Comparison of ENCODE assay signal across 8 cellular contexts in the genomic region with DNA sequence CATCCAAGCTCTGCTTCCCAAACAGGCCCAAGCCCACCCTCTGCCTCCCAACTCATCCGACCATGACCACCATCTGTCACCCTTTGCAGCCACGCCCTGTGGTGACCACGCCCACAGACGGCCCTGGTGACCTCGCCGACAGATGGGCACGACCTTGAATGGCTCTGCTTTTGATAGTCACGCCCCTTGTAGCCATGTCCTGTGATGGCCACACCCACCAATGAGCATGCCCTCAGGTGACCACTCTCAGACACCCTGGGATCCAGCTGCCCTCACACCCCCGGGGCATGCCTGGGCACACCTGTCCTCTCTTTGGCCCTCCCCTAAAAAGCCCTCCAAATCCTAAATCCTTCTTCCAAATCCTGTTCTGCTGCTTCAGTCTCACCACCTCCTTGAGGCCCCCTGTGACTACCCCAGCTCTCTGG. TPM values are rescaled to one million over a fixed set of nuclear protein-coding genes. Genes with fewer than 3 reads are reported as not detected.
DNase-seq lines count a peak whose midpoint lies in the region; ATAC-seq, FAIRE-seq and TF ChIP-seq lines count a peak whose summit lies in the region.

No MANE protein-coding gene starts in this region.

- H3K4me3 ChIP-seq in adipocyte (ENCODE audit: low read length) = peak overlapping the region; percentile 92
- H3K4me3 ChIP-seq in transverse colon = peak overlapping the region in 2 of 4 donors; percentile 46 to 58

- no peak for FAIRE-seq in GM12892 (lab: Jason Lieb, UNC)

- in situ Hi-C loops in transverse colon (cut with MboI; ENCODE audit: low pct_ligation_motif_present in 1 of 4, low pct_unique_long_range_greater_than_20kb in 1 of 4, low sequenced_read_pairs in 3 of 4) = no loop called here

- H3K4me1 Mint-ChIP-seq in stimulated activated naive CD8-positive, alpha-beta T cell treated with anti-CD3 and anti-CD28 coated beads, Interleukin-15, Interleukin-2, amounts not matched to agents 100 ng/mL and 50 ng/mL, for 24 hours (ENCODE audit: low read depth) = peaks cover 22% of the 10 kb centered on the region

- H3K4me3 Mint-ChIP-seq in stimulated activated naive CD8-positive, alpha-beta T cell treated with anti-CD3 and anti-CD28 coated beads, Interleukin-15, Interleukin-2, amounts not matched to agents 100 ng/mL and 50 ng/mL, for 24 hours = peak overlapping the region; percentile 84

- TF ChIP-seq EP300 in transverse colon (IDR thresholded peaks at IDR 0.05; ENCODE audit: low read depth) = no peak

- ATAC-seq in stimulated activated naive CD8-positive, alpha-beta T cell treated with anti-CD3 and anti-CD28 coated beads, Interleukin-15, Interleukin-2, amounts not matched to agents 100 U/mL and 50 U/mL, for 24 hours = no peak
- no peak for ATAC-seq in HG03521 (IDR thresholded peaks at IDR 0.05; ENCODE audit: unreplicated experiment)
- no peak for ATAC-seq in HG02678 (IDR thresholded peaks at IDR 0.05; ENCODE audit: unreplicated experiment)

- no peaks in the 10 kb centered on the region for H3K9me3 ChIP-seq in adipocyte (ENCODE audit: control insufficient read depth, low read length)
- H3K9me3 ChIP-seq in transverse colon = no peaks in the 10 kb centered on the region

- H3K27me3 ChIP-seq in adipocyte (replicated peaks; ENCODE audit: control insufficient read depth, insufficient read depth, low read length) (no peaks in the 10 kb centered on the region), transverse colon (no peaks in the 10 kb centered on the region)

- H3K36me3 Mint-ChIP-seq in stimulated activated naive CD8-positive, alpha-beta T cell treated with anti-CD3 and anti-CD28 coated beads, Interleukin-15, Interleukin-2, amounts not matched to agents 100 ng/mL and 50 ng/mL, for 24 hours (ENCODE audit: low read depth) = no peaks in the 10 kb centered on the region

- no peak for TF ChIP-seq CTCF in transverse colon (IDR thresholded peaks at IDR 0.05)

- no peak overlapping the region for H3K27ac Mint-ChIP-seq in stimulated activated naive CD8-positive, alpha-beta T cell treated with anti-CD3 and anti-CD28 coated beads, Interleukin-15, Interleukin-2, amounts not matched to agents 100 ng/mL and 50 ng/mL, for 24 hours

- DNase-seq in stimulated activated naive CD8-positive, alpha-beta T cell treated with anti-CD3 and anti-CD28 coated beads, Interleukin-15, Interleukin-2, amounts not matched to agents 100 U/mL and 50 U/mL, for 24 hours = no peak
- DNase-seq in adipocyte (ENCODE audit: low read depth) (no peak), islet precursor cell (peak; percentile 70), transverse colon (peak; percentile 51), GM12892 (ENCODE audit: insufficient read length) (no peak)

- peak overlapping the region in 3 of 4 donors; percentile 70 to 83 (median 79) for H3K27ac ChIP-seq in transverse colon

- intact Hi-C loops in transverse colon (cut with DNase I; ENCODE audit: low total_unique reads) = no loop called here

- WGBS in transverse colon (ENCODE audit: low coverage in 1 of 2), 2 donors = 43% methylated on average over 9 of the region's 9 CpGs; no CpG with 5 or more reads in 1 of the 2 donors

- no peak for TF ChIP-seq POLR2A in transverse colon (IDR thresholded peaks at IDR 0.05)
- no peak for TF ChIP-seq POLR2A in GM12892 (IDR thresholded peaks at IDR 0.05; ENCODE audit: low read depth, low read length)

- H3K36me3 ChIP-seq in adipocyte (ENCODE audit: control insufficient read depth, insufficient read depth, low read length, severe bottlenecking) (no peaks in the 10 kb centered on the region), transverse colon (no peaks in the 10 kb centered on the region)

- peaks cover 7% of the 10 kb centered on the region for H3K4me1 ChIP-seq in adipocyte (ENCODE audit: control insufficient read depth, insufficient read depth, low read length)
- peaks cover 0 to 15% (median 10%) of the 10 kb centered on the region in 4 donors for H3K4me1 ChIP-seq in transverse colon

- H3K9ac ChIP-seq in adipocyte (ENCODE audit: low read length) = no peak overlapping the region

- H3K9me3 Mint-ChIP-seq in stimulated activated naive CD8-positive, alpha-beta T cell treated with anti-CD3 and anti-CD28 coated beads, Interleukin-15, Interleukin-2, amounts not matched to agents 100 ng/mL and 50 ng/mL, for 24 hours = no peaks in the 10 kb centered on the region

- H3K27me3 Mint-ChIP-seq in stimulated activated naive CD8-positive, alpha-beta T cell treated with anti-CD3 and anti-CD28 coated beads, Interleukin-15, Interleukin-2, amounts not matched to agents 100 ng/mL and 50 ng/mL, for 24 hours = peaks cover 30% of the 10 kb centered on the region

RNA-seq across cellular contexts. Expression of a gene that starts 51.0 kb away (rescaled TPM):
- 10 to 100 TPM; 12.7 to 68.9 (median 50.3) TPM for total RNA-seq in transverse colon
- 97.7 TPM for polyA plus RNA-seq in GM12892 (2012; ENCODE audit: missing spikeins)

Comparison
In these comparisons a context has a peak if more than half of its experiments do, and no peak if none do; other contexts are left out.
1. DNase-seq: peak in islet precursor cell (single experiment) and transverse colon (single experiment); none in stimulated activated naive CD8-positive, alpha-beta T cell treated with anti-CD3 and anti-CD28 coated beads, Interleukin-15, Interleukin-2, amounts not matched to agents 100 U/mL and 50 U/mL, for 24 hours (single experiment), adipocyte (single experiment) and GM12892 (single experiment).